10 cellular contexts compared by ENCODE assay signal in the genomic region with DNA sequence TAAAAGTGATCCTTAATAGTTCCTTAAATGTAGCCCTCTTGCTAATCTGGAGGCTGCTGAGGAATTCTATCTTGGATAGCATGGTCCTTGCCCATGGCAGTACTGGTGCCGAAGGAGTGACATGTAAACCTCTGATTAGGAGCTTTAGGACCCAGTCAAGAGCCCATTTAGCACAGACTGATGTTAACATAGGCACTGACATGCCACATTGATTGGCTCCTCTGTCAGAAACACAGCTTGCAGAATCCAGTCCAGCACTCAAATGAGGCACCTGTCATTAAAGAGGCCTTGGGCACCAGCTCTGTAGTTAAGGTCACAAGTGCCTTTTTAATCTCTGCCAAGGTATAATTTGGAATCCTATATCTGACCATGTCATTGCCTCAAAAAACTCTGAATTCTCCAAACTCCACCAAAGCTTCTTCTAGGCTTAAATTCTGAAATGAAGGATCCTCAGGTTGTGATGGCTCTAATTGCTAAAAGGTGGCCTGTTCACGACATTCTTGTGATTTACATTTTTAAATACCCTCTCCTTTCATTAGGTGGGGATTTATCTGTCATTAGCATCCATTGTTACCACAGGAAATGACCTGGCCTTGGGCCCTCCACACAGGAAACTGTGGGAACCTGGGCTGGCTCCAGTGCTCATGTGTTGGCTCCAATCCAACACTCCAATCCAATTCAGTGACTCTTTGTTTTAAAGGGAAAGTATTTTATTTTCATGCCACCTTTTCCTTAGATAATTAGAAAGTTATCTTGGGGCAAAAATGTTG. TPM values are rescaled to one million over a fixed set of nuclear protein-coding genes. Genes with fewer than 3 reads are reported as not detected.
DNase-seq lines count a peak whose midpoint lies in the region; ATAC-seq, FAIRE-seq and TF ChIP-seq lines count a peak whose summit lies in the region.
"Had no signal": no experiment of that assay in that cellular context is flagged by ENCODE, and none has a peak within 500 bp of the region (broad histone marks: within the 10 kb centered on the region; RNA-seq: fewer than 3 reads in every experiment).

No MANE protein-coding gene starts in this region.

- POLR2A ChIA-PET in HepG2 (lab: Yijun Ruan, JAX), result no interaction called here

- H3K27me3 ChIP-seq in adrenal gland (no peaks in the 10 kb centered on the region), HepG2 (ENCODE audit: control insufficient read depth in 1 of 2, insufficient read depth in 2 of 2, low read length in 2 of 2) (no peaks in the 10 kb centered on the region)

- H3K4me3 ChIP-seq in adrenal gland (no peak overlapping the region), HepG2 (replicated peaks in 1 of 3; ENCODE audit: insufficient read depth in 1 of 3, low read depth in 2 of 3, low read length in 3 of 3) (no peak overlapping the region)

- no peak for TF ChIP-seq EP300 in HepG2 (IDR thresholded peaks at IDR 0.05; ENCODE audit: low read depth in 2 of 2, low read length in 2 of 2)
- TF ChIP-seq EP300 in HepG2 (CRISPR knock-in tag; IDR thresholded peaks at IDR 0.05; ENCODE audit: borderline replicate concordance), result no peak

- no peaks in the 10 kb centered on the region for H3K79me2 ChIP-seq in HepG2 (ENCODE audit: insufficient read depth, low read length)

- no peak overlapping the region for H2AFZ ChIP-seq in HepG2 (ENCODE audit: low read length)

- no peak overlapping the region for H3K27ac ChIP-seq in adrenal gland
- no peak overlapping the region for H3K27ac ChIP-seq in HepG2 (ENCODE audit: extremely low read length, insufficient read depth, low read length)
- H3K27ac ChIP-seq: HL-60 had no signal

- ATAC-seq in HepG2, result no peak
- ATAC-seq in GM21717 (IDR thresholded peaks at IDR 0.05; ENCODE audit: unreplicated experiment), result no peak
- no peak for ATAC-seq in HG03571 (IDR thresholded peaks at IDR 0.05; ENCODE audit: unreplicated experiment)

- TF ChIP-seq POLR2A in adrenal gland (IDR thresholded peaks at IDR 0.05), result no peak
- TF ChIP-seq POLR2A in HepG2 (IDR thresholded peaks at IDR 0.05; ENCODE audit: insufficient read depth in 1 of 2, low read depth in 2 of 2, low read length in 2 of 2), result no peak

- no peak overlapping the region for H3K4me2 ChIP-seq in HepG2 (ENCODE audit: low read depth, low read length)

- H3K36me3 ChIP-seq in adrenal gland (replicated peaks in 1 of 2) (no peaks in the 10 kb centered on the region), HepG2 (replicated peaks in 1 of 2; ENCODE audit: control insufficient read depth in 1 of 2, insufficient read depth in 2 of 2, low read length in 2 of 2) (no peaks in the 10 kb centered on the region)

- no peaks in the 10 kb centered on the region for H4K20me1 ChIP-seq in HepG2 (ENCODE audit: insufficient read depth, low read length)

- peaks cover 0 to 13% of the 10 kb centered on the region in 2 donors for H3K4me1 ChIP-seq in adrenal gland (replicated peaks in 1 of 2)
- H3K4me1 ChIP-seq in HepG2 (ENCODE audit: insufficient read depth, low read length), result peaks cover 9% of the 10 kb centered on the region

- intact Hi-C loops in adrenal gland (cut with DNase I) (no loop called here), HepG2 (cut with micrococcal nuclease; ENCODE audit: unreplicated experiment) (no loop called here)

- no peak for FAIRE-seq in HepG2 (lab: Jason Lieb, UNC)

- no peaks in the 10 kb centered on the region for H3K9me3 ChIP-seq in adrenal gland (replicated peaks in 1 of 3)
- H3K9me3 ChIP-seq in HepG2 (ENCODE audit: low read length), result no peaks in the 10 kb centered on the region

- TF ChIP-seq CTCF in adrenal gland (IDR thresholded peaks at IDR 0.05) (no peak), HepG2 (CRISPR knock-in tag; IDR thresholded peaks at IDR 0.05) (no peak)

- no peak for TF ChIP-seq RAD21 in HepG2 (CRISPR knock-in tag; IDR thresholded peaks at IDR 0.05)

- WGBS in adrenal gland, 4 donors, result 38 to 61% (median 51%) methylated on average over 2 of the region's 2 CpGs
- WGBS in HepG2 (ENCODE audit: low lambda C conversion rate), result 0% methylated on average over 2 of the region's 2 CpGs

- no TSS peak for BruUV-seq in HepG2 (replicated peaks; lab: Mats Ljungman, UMichigan)

- in situ Hi-C loops in HepG2 (cut with HindIII; ENCODE audit: extremely low pct_ligation_motif_present, low pct_unique_long_range_greater_than_20kb), result no loop called here

- H3K9ac ChIP-seq in HepG2 (ENCODE audit: insufficient read depth, low read depth, low read length), result no peak overlapping the region

- peak; percentile 79 for DNase-seq in EH (ENCODE audit: low read depth)
- peak; percentile 25 for DNase-seq in NCI-H1417 treated with DMSO at 0.1 percent for 48 hours (lab: John Stamatoyannopoulos, UW)
- DNase-seq in adrenal gland, result peak in 5 of 7 donors; percentile 40 to 74 (median 52)
- no peak for DNase-seq in HepG2 (ENCODE audit: low spot score)
- no peak for DNase-seq in mucosa of gallbladder (ENCODE audit: low spot score)
- DNase-seq in stimulated activated CD4-positive, alpha-beta T cell treated with anti-CD3 and anti-CD28 coated beads, Interleukin-4, amount 100 ng/mL, for 1 hour, result no peak
- DNase-seq: activated CD4-positive, alpha-beta T cell treated with anti-CD3 and anti-CD28 coated beads, Interleukin-2, amount 50 U/mL, for 48 hours had no signal

- CTCF ChIA-PET in HepG2 (lab: Yijun Ruan, JAX; ENCODE audit: low intra/inter-chr PET ratio, low total read pairs), result no interaction called here

TF ChIP-seq in HepG2, 621 proteins besides CTCF, POLR2A, EP300 and RAD21 (continues in another document):
- 0 out of 2 replicates have a peak, but pooled peaks have one; percentile 9 for TF ChIP-seq ETV5 (CRISPR knock-in tag; IDR thresholded peaks at IDR 0.05; ENCODE audit: borderline replicate concordance)
- TF ChIP-seq ZNF362 (CRISPR knock-in tag; IDR thresholded peaks at IDR 0.05; ENCODE audit: borderline replicate concordance), result no peak
- TF ChIP-seq, protein P1, sequence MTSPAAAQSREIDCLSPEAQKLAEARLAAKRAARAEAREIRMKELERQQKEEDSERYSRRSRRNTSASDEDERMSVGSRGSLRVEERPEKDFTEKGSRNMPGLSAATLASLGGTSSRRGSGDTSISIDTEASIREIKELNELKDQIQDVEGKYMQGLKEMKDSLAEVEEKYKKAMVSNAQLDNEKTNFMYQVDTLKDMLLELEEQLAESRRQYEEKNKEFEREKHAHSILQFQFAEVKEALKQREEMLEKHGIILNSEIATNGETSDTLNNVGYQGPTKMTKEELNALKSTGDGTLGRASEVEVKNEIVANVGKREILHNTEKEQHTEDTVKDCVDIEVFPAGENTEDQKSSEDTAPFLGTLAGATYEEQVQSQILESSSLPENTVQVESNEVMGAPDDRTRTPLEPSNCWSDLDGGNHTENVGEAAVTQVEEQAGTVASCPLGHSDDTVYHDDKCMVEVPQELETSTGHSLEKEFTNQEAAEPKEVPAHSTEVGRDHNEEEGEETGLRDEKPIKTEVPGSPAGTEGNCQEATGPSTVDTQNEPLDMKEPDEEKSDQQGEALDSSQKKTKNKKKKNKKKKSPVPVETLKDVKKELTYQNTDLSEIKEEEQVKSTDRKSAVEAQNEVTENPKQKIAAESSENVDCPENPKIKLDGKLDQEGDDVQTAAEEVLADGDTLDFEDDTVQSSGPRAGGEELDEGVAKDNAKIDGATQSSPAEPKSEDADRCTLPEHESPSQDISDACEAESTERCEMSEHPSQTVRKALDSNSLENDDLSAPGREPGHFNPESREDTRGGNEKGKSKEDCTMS (CRISPR knock-in tag; conservative IDR thresholded peaks at IDR 0.05), result no peak
- no peak for TF ChIP-seq GABPA (IDR thresholded peaks at IDR 0.05; ENCODE audit: low read depth, low read length)
- TF ChIP-seq GABPA (CRISPR knock-in tag; IDR thresholded peaks at IDR 0.05; ENCODE audit: low read depth), result peak; percentile 74

RNA-seq across cellular contexts. Expression of gene RNF7, which starts 57.3 kb away (rescaled TPM):
- total RNA-seq in adrenal gland (100 to 1,000 TPM in 7 of 8 donors, 10 to 100 TPM in 1; 87.4 to 162 (median 124) TPM), HepG2 (2016; rRNA removed; fragmentation: Illumina TruSeq; extraction: Trizol) (94.7 and 102 TPM in 2 replicates), mucosa of gallbladder (88.2 TPM)
- polyA plus RNA-seq in adrenal gland (100 to 1,000 TPM; 107 to 315 (median 247) TPM), HepG2 (2011; rRNA removed) (51.6 and 66.4 TPM in 2 replicates)
- total RNA-seq in HepG2 (2016; cell fraction: cytosol; rRNA removed; fragmentation: Illumina TruSeq; extraction: Trizol; ENCODE audit: low read depth), result 237 and 254 TPM in 2 replicates
- total RNA-seq in HepG2 (2016; cell fraction: insoluble cytoplasmic fraction; rRNA removed; fragmentation: Illumina TruSeq; extraction: Trizol), result 97.5 and 99.9 TPM in 2 replicates
- 254 and 267 TPM in 2 replicates for total RNA-seq in HepG2 (2016; cell fraction: membrane; rRNA removed; fragmentation: Illumina TruSeq; extraction: Trizol)
- 38.0 and 46.0 TPM in 2 replicates for total RNA-seq in HepG2 (2016; cell fraction: nucleus; rRNA removed; fragmentation: Illumina TruSeq; extraction: Trizol)
- polyA plus RNA-seq in HepG2 (2011; cell fraction: cytosol; rRNA removed), result 79.3 and 107 TPM in 2 replicates
- polyA plus RNA-seq in HepG2 (2011; cell fraction: nucleus; rRNA removed), result 10.7 and 18.5 TPM in 2 replicates
- 84.0 and 95.6 TPM in 2 replicates for polyA plus RNA-seq in HepG2 (2012)
- polyA plus RNA-seq in HepG2 (2016; cell fraction: cytosol; fragmentation: Illumina TruSeq; extraction: Trizol; ENCODE audit: low read depth), result 355 and 363 TPM in 2 replicates
- 109 and 111 TPM in 2 replicates for polyA plus RNA-seq in HepG2 (2016; cell fraction: insoluble cytoplasmic fraction; fragmentation: Illumina TruSeq; extraction: Trizol; ENCODE audit: low read depth)
- 266 and 280 TPM in 2 replicates for polyA plus RNA-seq in HepG2 (2016; cell fraction: membrane; fragmentation: Illumina TruSeq; extraction: Trizol; ENCODE audit: low read depth)
- 65.3 and 74.1 TPM in 2 replicates for polyA plus RNA-seq in HepG2 (2016; cell fraction: nucleus; fragmentation: Illumina TruSeq; extraction: Trizol; ENCODE audit: insufficient read depth, low read depth)
- polyA minus RNA-seq in HepG2 (2011; rRNA and poly(A)+ RNA removed; ENCODE audit: low replicate concordance), result 16.0 and 16.9 TPM in 2 replicates
- polyA minus RNA-seq in HepG2 (2011; cell fraction: cytosol; rRNA and poly(A)+ RNA removed), result 12.8 and 20.9 TPM in 2 replicates
- polyA minus RNA-seq in HepG2 (2011; cell fraction: nucleus; rRNA and poly(A)+ RNA removed), result 13.5 and 25.4 TPM in 2 replicates

Comparison
In these comparisons a context has a peak if more than half of its experiments do, and no peak if none do; other contexts are left out.
1. DNase-seq: peak in EH (single experiment), NCI-H1417 treated with DMSO at 0.1 percent for 48 hours (single experiment) and adrenal gland (5 of 7); none in HepG2 (single experiment), mucosa of gallbladder (single experiment) and stimulated activated CD4-positive, alpha-beta T cell treated with anti-CD3 and anti-CD28 coated beads, Interleukin-4, amount 100 ng/mL, for 1 hour (single experiment).